ENCODE assay signal across 8 cellular contexts in the genomic region with DNA sequence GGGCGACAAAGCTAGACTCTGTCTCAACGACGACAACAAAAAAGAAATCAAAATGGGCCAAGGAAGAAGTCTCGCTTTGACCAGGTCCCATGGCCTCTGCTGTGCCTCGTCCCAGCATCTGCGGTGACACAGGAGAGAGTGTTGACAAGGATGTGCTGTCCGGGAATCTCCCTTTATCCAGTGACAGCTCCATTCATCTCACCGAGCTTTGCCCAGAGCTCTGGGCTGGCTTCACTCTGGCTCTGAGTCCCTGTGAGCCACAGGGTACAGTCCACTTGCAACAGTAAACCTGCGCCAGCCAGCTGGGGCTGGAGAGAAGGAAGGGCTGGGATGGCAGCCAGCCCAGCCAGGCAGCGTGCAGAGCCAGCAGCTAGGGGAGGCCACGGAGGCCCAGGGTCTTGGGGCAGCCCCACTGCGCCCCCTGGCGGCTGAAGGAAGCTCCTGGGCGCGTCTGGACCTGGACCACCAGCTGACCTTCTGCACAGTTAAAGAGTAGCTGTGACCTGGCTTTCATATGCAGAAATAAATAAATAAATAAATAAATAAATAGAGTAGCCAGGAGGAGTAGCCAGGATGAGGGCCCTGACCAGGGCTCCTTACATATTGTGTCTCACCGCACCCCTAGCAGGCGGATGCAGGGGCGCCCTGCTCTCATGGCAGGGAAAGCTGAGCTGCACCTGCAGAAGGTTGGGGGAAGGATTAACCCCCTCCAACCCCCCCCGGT. TPM values are rescaled to one million over a fixed set of nuclear protein-coding genes. Genes with fewer than 3 reads are reported as not detected.
DNase-seq lines count a peak whose midpoint lies in the region; ATAC-seq lines count a peak whose summit lies in the region.

No MANE protein-coding gene starts in this region.

- ATAC-seq in HG03354 (IDR thresholded peaks at IDR 0.05; ENCODE audit: poor library complexity, severe bottlenecking, unreplicated experiment) (peak; percentile 64), HG03432 (IDR thresholded peaks at IDR 0.05; ENCODE audit: unreplicated experiment) (no peak)

- DNase-seq in DMS53 treated with DMSO at 0.1 percent for 48 hours (lab: John Stamatoyannopoulos, UW; ENCODE audit: unreplicated experiment), result peak; percentile 93
- DNase-seq in NCI-H82 (lab: John Stamatoyannopoulos, UW), result peak; percentile 95
- peak; percentile 36 to 65 for DNase-seq in activated CD8-positive, alpha-beta memory T cell treated with anti-CD3 and anti-CD28 coated beads for 1 hour (ENCODE audit: extremely low read depth in 1 of 2, low read depth in 1 of 2)
- DNase-seq in effector CD8-positive, alpha-beta T cell (lab: John Stamatoyannopoulos, UW), result peak; percentile 64
- peak; percentile 96 for DNase-seq in mesenteric fat pad (ENCODE audit: low spot score)
- peak; percentile 49 for DNase-seq in stimulated activated CD8-positive, alpha-beta memory T cell treated with anti-CD3 and anti-CD28 coated beads, Interleukin-12 subunit alpha, Interleukin-12 subunit beta, amount 100 ng/mL, for 4 hours (ENCODE audit: low read depth)

RNA-seq across cellular contexts. Expression of a gene that starts 29.7 kb away (rescaled TPM):
- total RNA-seq in mesenteric fat pad, result 863 TPM

RNA-seq across cellular contexts. Expression of a gene that starts 31.4 kb away (rescaled TPM):
- 120 TPM for total RNA-seq in mesenteric fat pad
